8 cellular contexts compared by ENCODE assay signal in the genomic region with DNA sequence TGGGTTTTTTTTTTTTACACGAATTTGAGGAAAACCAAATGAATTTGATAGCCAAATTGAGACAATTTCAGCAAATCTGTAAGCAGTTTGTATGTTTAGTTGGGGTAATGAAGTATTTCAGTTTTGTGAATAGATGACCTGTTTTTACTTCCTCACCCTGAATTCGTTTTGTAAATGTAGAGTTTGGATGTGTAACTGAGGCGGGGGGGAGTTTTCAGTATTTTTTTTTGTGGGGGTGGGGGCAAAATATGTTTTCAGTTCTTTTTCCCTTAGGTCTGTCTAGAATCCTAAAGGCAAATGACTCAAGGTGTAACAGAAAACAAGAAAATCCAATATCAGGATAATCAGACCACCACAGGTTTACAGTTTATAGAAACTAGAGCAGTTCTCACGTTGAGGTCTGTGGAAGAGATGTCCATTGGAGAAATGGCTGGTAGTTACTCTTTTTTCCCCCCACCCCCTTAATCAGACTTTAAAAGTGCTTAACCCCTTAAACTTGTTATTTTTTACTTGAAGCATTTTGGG. TPM values are rescaled to one million over a fixed set of nuclear protein-coding genes. Genes with fewer than 3 reads are reported as not detected.
DNase-seq lines count a peak whose midpoint lies in the region; ATAC-seq, FAIRE-seq and TF ChIP-seq lines count a peak whose summit lies in the region.

No MANE protein-coding gene starts in this region.

- H3K27ac ChIP-seq in GM23338 (ENCODE audit: low read depth) = peak overlapping the region; percentile 100
- peak overlapping the region; percentile 99 for H3K27ac ChIP-seq in RWPE2 (ENCODE audit: poor library complexity, severe bottlenecking)
- H3K27ac ChIP-seq in small intestine (ENCODE audit: low read depth in 1 of 2, low read length in 1 of 2) = peak overlapping the region; percentile 96 to 99

- peak overlapping the region; percentile 84 for H3K4me2 ChIP-seq in GM23338

- WGBS in small intestine, 3 donors = 0% methylated on average over 4 of the region's 4 CpGs

- H4K20me1 ChIP-seq in GM23338 (replicated peaks; ENCODE audit: insufficient read depth) = peaks cover 57% of the 10 kb centered on the region

- H3K4me1 Mint-ChIP-seq in GM23338 = peaks cover 33% of the 10 kb centered on the region

- H2AFZ ChIP-seq in GM23338 = no peak overlapping the region

- H3K27ac Mint-ChIP-seq in GM23338 = no peak overlapping the region

- H3K36me3 ChIP-seq in GM23338 (ENCODE audit: insufficient read depth) (peaks cover 54% of the 10 kb centered on the region), RWPE2 (ENCODE audit: low read depth) (peaks cover 72% of the 10 kb centered on the region), small intestine (ENCODE audit: control insufficient read depth in 2 of 2, insufficient read depth in 2 of 2, low read length in 2 of 2) (peaks cover 25 to 29% of the 10 kb centered on the region in 2 donors)

- H3K9me3 Mint-ChIP-seq in GM23338 = peaks cover 8% of the 10 kb centered on the region; the same call in 2 of the 3 replicates

- no peaks in the 10 kb centered on the region; the same call in 2 of the 3 replicates for H3K36me3 Mint-ChIP-seq in GM23338 (ENCODE audit: low read depth)

- H3K9me3 ChIP-seq in RWPE2 (ENCODE audit: severe bottlenecking) (no peaks in the 10 kb centered on the region), small intestine (ENCODE audit: control insufficient read depth, low read depth) (no peaks in the 10 kb centered on the region)

- no peak for ATAC-seq in GM23338
- ATAC-seq in RWPE2 (ENCODE audit: low read depth) = no peak
- no peak for ATAC-seq in GM19467 (IDR thresholded peaks at IDR 0.05; ENCODE audit: unreplicated experiment)
- no peak for ATAC-seq in HG03175 (IDR thresholded peaks at IDR 0.05; ENCODE audit: unreplicated experiment)

- no peak for FAIRE-seq in small intestine (lab: Jason Lieb, UNC)

- H3K4me1 ChIP-seq in GM23338 (ENCODE audit: insufficient read depth) (peaks cover 32% of the 10 kb centered on the region), RWPE2 (ENCODE audit: insufficient read depth, poor library complexity, severe bottlenecking) (peaks cover 16% of the 10 kb centered on the region), small intestine (ENCODE audit: control insufficient read depth in 2 of 2, insufficient read depth in 1 of 2, low read depth in 1 of 2, low read length in 1 of 2) (peaks cover 4 to 7% of the 10 kb centered on the region in 2 donors)

- H3K4me3 Mint-ChIP-seq in GM23338 = no peak overlapping the region

- no peaks in the 10 kb centered on the region for H3K9me2 ChIP-seq in GM23338 (ENCODE audit: insufficient read depth)

- H3K27me3 ChIP-seq in GM23338 (ENCODE audit: insufficient read depth) = no peaks in the 10 kb centered on the region
- no peaks in the 10 kb centered on the region for H3K27me3 ChIP-seq in RWPE2 (ENCODE audit: insufficient read depth, poor library complexity, severe bottlenecking)
- no peaks in the 10 kb centered on the region for H3K27me3 ChIP-seq in small intestine (ENCODE audit: control insufficient read depth in 2 of 2, insufficient read depth in 2 of 2, low read length in 2 of 2)

- H3F3A ChIP-seq in GM23338 (replicated peaks; ENCODE audit: low read depth) = peaks cover 71% of the 10 kb centered on the region

- peaks cover 36% of the 10 kb centered on the region for H3K27me3 Mint-ChIP-seq in GM23338 (ENCODE audit: insufficient read depth, low read depth, poor library complexity)

- no peak for TF ChIP-seq CTCF in GM23338 (conservative IDR thresholded peaks at IDR 0.05; ENCODE audit: low read depth in 2 of 2)
- no peak for TF ChIP-seq CTCF in RWPE2 (IDR thresholded peaks at IDR 0.05; ENCODE audit: poor library complexity, severe bottlenecking)
- no peak for TF ChIP-seq CTCF in fibroblast of villous mesenchyme (IDR thresholded peaks at IDR 0.05; ENCODE audit: insufficient read depth, low read depth, low read length)

- peaks cover 80% of the 10 kb centered on the region for H3K79me2 ChIP-seq in GM23338 (replicated peaks; ENCODE audit: insufficient read depth)

- DNase-seq in GM23338 (ENCODE audit: low spot score) (no peak), RWPE2 (ENCODE audit: low spot score) (no peak), fibroblast of villous mesenchyme (ENCODE audit: low read depth) (no peak), small intestine (no peak), NCI-H1436 (lab: John Stamatoyannopoulos, UW) (no peak), DMS153 treated with DMSO at 0.1 percent for 48 hours (lab: John Stamatoyannopoulos, UW; ENCODE audit: unreplicated experiment) (no peak)

- H3K4me3 ChIP-seq in GM23338 (peak overlapping the region; percentile 65), RWPE2 (ENCODE audit: severe bottlenecking) (peak overlapping the region; percentile 70), fibroblast of villous mesenchyme (ENCODE audit: low read depth, low read length) (peak overlapping the region; percentile 96), small intestine (ENCODE audit: low read depth in 1 of 2, low read length in 2 of 2) (peak overlapping the region; percentile 61 to 73)

TF ChIP-seq in GM23338, 12 proteins besides CTCF, POLR2A, EP300 and RAD21:
- TF ChIP-seq EZH2phosphoT487 (IDR thresholded peaks at IDR 0.05; ENCODE audit: unreplicated experiment) (no peak), NANOG (IDR thresholded peaks at IDR 0.05; ENCODE audit: borderline replicate concordance) (no peak)

RNA-seq across cellular contexts. Expression of gene MALAT1, which starts 2.2 kb away (rescaled TPM):
- 1,789 and 2,206 TPM in 2 replicates for total RNA-seq in GM23338 (2014; rRNA removed; shearing (Covaris generic))
- polyA plus RNA-seq in GM23338 (2016; fragmentation: Nextera tagmentation; extraction: Ambion mirVana) = 4,618 and 6,020 TPM in 2 replicates
- 12,351 and 16,563 TPM in 2 replicates for total RNA-seq in fibroblast of villous mesenchyme
- polyA plus RNA-seq in small intestine = 100 to 1,000 TPM; 155 to 454 (median 159) TPM

RNA-seq across cellular contexts. Expression of gene SCYL1, which starts 23.8 kb away (rescaled TPM):
- total RNA-seq in GM23338 (2014; rRNA removed; shearing (Covaris generic)) = 55.1 and 66.1 TPM in 2 replicates
- 52.7 and 61.7 TPM in 2 replicates for polyA plus RNA-seq in GM23338 (2016; fragmentation: Nextera tagmentation; extraction: Ambion mirVana)
- 125 and 135 TPM in 2 replicates for total RNA-seq in fibroblast of villous mesenchyme
- 10 to 100 TPM; 46.7 to 76.9 (median 74.3) TPM for polyA plus RNA-seq in small intestine

RNA-seq across cellular contexts. Expression of gene LTBP3, which starts 57.1 kb away (rescaled TPM):
- total RNA-seq in GM23338 (2014; rRNA removed; shearing (Covaris generic)) = 29.2 and 29.8 TPM in 2 replicates
- polyA plus RNA-seq in GM23338 (2016; fragmentation: Nextera tagmentation; extraction: Ambion mirVana) = 9.5 and 11.9 TPM in 2 replicates
- 23.7 and 24.2 TPM in 2 replicates for total RNA-seq in fibroblast of villous mesenchyme
- polyA plus RNA-seq in small intestine = 10 to 100 TPM in 2 of 3 donors, 1 to 10 TPM in 1; 6.5 to 25.6 (median 17.0) TPM
